ENCODE assay signal across 11 cellular contexts in the genomic region with DNA sequence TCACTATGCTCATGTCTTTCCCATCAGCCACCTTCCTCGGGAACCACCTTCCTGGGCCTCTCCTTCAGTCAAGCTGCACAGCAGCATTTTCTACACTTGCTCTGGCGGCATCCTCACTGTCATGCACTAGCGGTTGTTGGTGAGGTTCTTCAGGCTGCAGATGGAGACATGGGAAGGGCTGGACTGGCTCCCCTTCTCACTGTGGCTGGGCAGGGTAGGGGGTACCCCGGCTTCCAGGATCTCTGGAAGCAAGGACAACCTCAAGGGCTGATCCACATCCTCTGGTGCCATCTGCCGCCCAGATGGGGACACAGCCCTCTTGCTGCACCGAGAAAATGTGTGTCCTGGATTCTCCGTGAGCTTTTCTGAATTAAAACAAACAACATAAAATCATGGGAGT. TPM values are rescaled to one million over a fixed set of nuclear protein-coding genes. Genes with fewer than 3 reads are reported as not detected.
DNase-seq lines count a peak whose midpoint lies in the region; ATAC-seq and TF ChIP-seq lines count a peak whose summit lies in the region.
"Had no signal": no experiment of that assay in that cellular context is flagged by ENCODE, and none has a peak within 500 bp of the region (broad histone marks: within the 10 kb centered on the region; RNA-seq: fewer than 3 reads in every experiment).

No MANE protein-coding gene starts in this region.

- H2BK12ac ChIP-seq in H9 (ENCODE audit: insufficient read length, low read depth, low read length) = no peak overlapping the region

- H2AK5ac ChIP-seq in H9 (ENCODE audit: insufficient read length, low read length) = no peak overlapping the region

- H3K4me1 ChIP-seq in H9 (ENCODE audit: insufficient read depth, low read length) (no peaks in the 10 kb centered on the region), body of pancreas (no peaks in the 10 kb centered on the region)

- H3K9me3 ChIP-seq in H9 (ENCODE audit: control insufficient read depth, low read depth, low read length) (no peaks in the 10 kb centered on the region), body of pancreas (no peaks in the 10 kb centered on the region), MG63 (no peaks in the 10 kb centered on the region)
- H3K9me3 ChIP-seq: thoracic aorta had no signal

- no peak overlapping the region for H3K27ac ChIP-seq in 22Rv1
- no peak overlapping the region for H3K27ac ChIP-seq in H9 (ENCODE audit: insufficient read length, low read depth, low read length)
- no peak overlapping the region for H3K27ac ChIP-seq in body of pancreas
- H3K27ac ChIP-seq: HL-60, thoracic aorta had no signal

- H3K9me3 Mint-ChIP-seq in H9 = no peaks in the 10 kb centered on the region
- H3K9me3 Mint-ChIP-seq: activated T-cell treated with anti-CD3 and anti-CD28 coated beads, Interleukin-2, amount 50 U/mL, for 72 hours had no signal

- H4K20me1 ChIP-seq in H9 (ENCODE audit: control insufficient read depth, insufficient read depth, insufficient read length) = no peaks in the 10 kb centered on the region

- no peak overlapping the region for H4K91ac ChIP-seq in H9 (ENCODE audit: insufficient read length, low read depth, low read length)

- no peaks in the 10 kb centered on the region for H3K23me2 ChIP-seq in H9 (ENCODE audit: insufficient read length, low read depth, low read length, poor library complexity, severe bottlenecking)

- H3K4me1 Mint-ChIP-seq in H9 = peaks cover 3 to 12% of the 10 kb centered on the region in 2 experiments; a peak in 3 of 4 replicates

- WGBS in H9 (ENCODE audit: extremely low coverage, insufficient read length, low lambda C conversion rate) = no CpG with 5 or more reads among the region's 7 CpGs
- WGBS in body of pancreas, 2 donors = 48 to 52% methylated on average over 7 of the region's 7 CpGs

- no peak overlapping the region for H2AFZ ChIP-seq in H9 (ENCODE audit: low read length)

- peaks cover 2% of the 10 kb centered on the region; the same call in 1 of the 2 replicates for H3K27me3 Mint-ChIP-seq in H9 (ENCODE audit: low read depth)

- DNase-seq in H9 (peak; percentile 63), body of pancreas (peak in 1 of 4 donors; percentile 16), iris pigment epithelial cell (ENCODE audit: low read depth) (peak; percentile 23), NCI-H1417 (lab: John Stamatoyannopoulos, UW) (no peak), MG63 (no peak), NCI-H2081 treated with DMSO at 0.1 percent for 48 hours (lab: John Stamatoyannopoulos, UW) (no peak)
- DNase-seq in activated T-cell treated with anti-CD3 and anti-CD28 coated beads, Interleukin-2, amount 50 U/mL, for 48 hours = no peak
- DNase-seq: activated T-cell treated with anti-CD3 and anti-CD28 coated beads, Interleukin-2, amount 50 U/mL, for 72 hours had no signal

- no peak overlapping the region for H2BK20ac ChIP-seq in H9 (ENCODE audit: low read depth, low read length, poor library complexity, severe bottlenecking)

- intact Hi-C loops in body of pancreas (cut with DNase I) = no loop called here

- TF ChIP-seq POLR2A in body of pancreas (IDR thresholded peaks at IDR 0.05) = no peak

- H3K36me3 Mint-ChIP-seq in H9 (ENCODE audit: insufficient read depth in 1 of 3, low read depth in 3 of 3) = no peaks in the 10 kb centered on the region

- no peak overlapping the region for H3K9ac ChIP-seq in H9 (ENCODE audit: extremely low read depth, insufficient read length, low read length)

- TF ChIP-seq CTCF in 22Rv1 (IDR thresholded peaks at IDR 0.05) (peak; percentile 47), H9 (conservative IDR thresholded peaks at IDR 0.05) (peak; percentile 78), body of pancreas (IDR thresholded peaks at IDR 0.05) (peak in 5 of 7 experiments; percentile 12 to 19 (median 17))

- H3K79me1 ChIP-seq in H9 (ENCODE audit: insufficient read depth, low read depth, low read length, poor library complexity, severe bottlenecking) = no peaks in the 10 kb centered on the region

- no peak overlapping the region for H3K23ac ChIP-seq in H9 (ENCODE audit: insufficient read length, low read depth, low read length)

- no peak overlapping the region for H3K56ac ChIP-seq in H9 (ENCODE audit: insufficient read length, low read depth, low read length)

- no peak overlapping the region for H3T11ph ChIP-seq in H9 (ENCODE audit: low read length)

- H3K4me3 ChIP-seq in body of pancreas (no peak overlapping the region), MG63 (no peak overlapping the region)
- H3K4me3 ChIP-seq: thoracic aorta had no signal

- H3K4ac ChIP-seq in H9 (ENCODE audit: low read depth, low read length) = no peak overlapping the region

- H4K8ac ChIP-seq in H9 (replicated peaks; ENCODE audit: insufficient read length, low read depth, low read length) = no peak overlapping the region

- H2BK5ac ChIP-seq in H9 (ENCODE audit: insufficient read length, low read length) = no peak overlapping the region

- no peak for ATAC-seq in body of pancreas
- ATAC-seq: activated T-cell treated with anti-CD3 and anti-CD28 coated beads, Interleukin-2, amount 50 U/mL, for 72 hours had no signal

- peak overlapping the region; percentile 31 for H3K18ac ChIP-seq in H9 (ENCODE audit: insufficient read length, low read depth, low read length)

- H3K36me3 ChIP-seq in body of pancreas (replicated peaks in 1 of 2; ENCODE audit: insufficient read depth in 1 of 2, low read depth in 2 of 2) = no peaks in the 10 kb centered on the region
- no peaks in the 10 kb centered on the region for H3K36me3 ChIP-seq in MG63
- H3K36me3 ChIP-seq: thoracic aorta had no signal

- H3K27me3 ChIP-seq in H9 (ENCODE audit: insufficient read depth, low read length) = no peaks in the 10 kb centered on the region
- H3K27me3 ChIP-seq in body of pancreas = no peaks in the 10 kb centered on the region
- no peaks in the 10 kb centered on the region for H3K27me3 ChIP-seq in MG63

- peak overlapping the region in 2 of 3 experiments; percentile 21 to 42; a peak in 2 of 7 replicates for H3K27ac Mint-ChIP-seq in H9
- H3K27ac Mint-ChIP-seq: activated T-cell treated with anti-CD3 and anti-CD28 coated beads, Interleukin-2, amount 50 U/mL, for 72 hours had no signal

- no peak overlapping the region for H2BK120ac ChIP-seq in H9 (ENCODE audit: low read depth, low read length, poor library complexity, severe bottlenecking)

- no peak overlapping the region for H3K4me2 ChIP-seq in H9 (ENCODE audit: insufficient read depth, insufficient read length, low read length)

- no peak overlapping the region for H3K4me3 Mint-ChIP-seq in H9
- H3K4me3 Mint-ChIP-seq: activated T-cell treated with anti-CD3 and anti-CD28 coated beads, Interleukin-2, amount 50 U/mL, for 72 hours had no signal

- no peak overlapping the region for H4K5ac ChIP-seq in H9 (ENCODE audit: insufficient read length, low read depth, low read length)

- no peak overlapping the region for H3K14ac ChIP-seq in H9 (ENCODE audit: insufficient read depth, low read length)

- no peaks in the 10 kb centered on the region for H3K79me2 ChIP-seq in H9 (ENCODE audit: insufficient read depth, low read length)

- no peak overlapping the region for H2BK15ac ChIP-seq in H9 (ENCODE audit: low read depth, low read length)

RNA-seq across cellular contexts. Expression of a gene that starts 46.9 kb away (rescaled TPM):
- total RNA-seq in H9 (2021) (7.4 and 10.3 TPM in 2 replicates), body of pancreas (10 to 100 TPM in 1 of 2 donors, 1 to 10 TPM in 1; 6.3 to 14.8 TPM)
- total RNA-seq in MG63 (2014; rRNA removed; shearing (Covaris generic); ENCODE audit: low replicate concordance) = 8.2 and 8.7 TPM in 2 replicates

RNA-seq across cellular contexts. Expression of a gene that starts 53.6 kb away (rescaled TPM):
- total RNA-seq in H9 (2021) (0.50 and 0.86 TPM in 2 replicates), body of pancreas (not detected)
- total RNA-seq in MG63 (2014; rRNA removed; shearing (Covaris generic); ENCODE audit: low replicate concordance) = 0.10 TPM in 1 of 2 replicates, not detected in the other
- total RNA-seq: activated T-cell treated with anti-CD3 and anti-CD28 coated beads, Interleukin-2, amount 50 U/mL, for 72 hours had no signal

Comparison
In these comparisons a context has a peak if more than half of its experiments do, and no peak if none do; other contexts are left out.
1. CTCF ChIP-seq: peak in every context shown above with its lines; median percentile 78 in H9; 47 in 22Rv1; 17 in body of pancreas.
2. DNase-seq: peak in H9 (single experiment) and iris pigment epithelial cell (single experiment); none in NCI-H1417 (0 of 3), activated T-cell treated with anti-CD3 and anti-CD28 coated beads, Interleukin-2, amount 50 U/mL, for 48 hours (0 of 2), MG63 (single experiment) and NCI-H2081 treated with DMSO at 0.1 percent for 48 hours (single experiment).